ENCODE assay signal across 32 cellular contexts in genomic region chr7:130856866-130857265, GRCh38.
"Had no signal": no experiment of that assay in that cellular context is flagged by ENCODE, and none has a peak within 500 bp of the region (broad histone marks: within the 10 kb centered on the region; RNA-seq: fewer than 3 reads in every experiment).

No MANE protein-coding gene starts in this region.

- H3K4me3 Mint-ChIP-seq: activated CD4-positive, alpha-beta memory T cell treated with anti-CD3 and anti-CD28 coated beads, Interleukin-2, amount 10 ng/mL, durations not matched to agents 7 days and 5 days; activated CD8-positive, alpha-beta memory T cell treated with anti-CD3 and anti-CD28 coated beads, Interleukin-2, amount 10 ng/mL, durations not matched to agents 7 days and 5 days; activated T-helper 17 cell treated with anti-CD3 and anti-CD28 coated beads, Interleukin-2, amount 50 U/mL, for 72 hours; T-cell had no signal

- H3K27me3 Mint-ChIP-seq: activated CD4-positive, alpha-beta memory T cell treated with anti-CD3 and anti-CD28 coated beads, Interleukin-2, amount 10 ng/mL, durations not matched to agents 7 days and 5 days; activated CD8-positive, alpha-beta memory T cell treated with anti-CD3 and anti-CD28 coated beads, Interleukin-2, amount 10 ng/mL, durations not matched to agents 7 days and 5 days; activated T-helper 17 cell treated with anti-CD3 and anti-CD28 coated beads, Interleukin-2, amount 50 U/mL, for 72 hours; T-cell had no signal

- H3K4me3 ChIP-seq: adrenal gland, body of pancreas, breast epithelium, MG63, Peyer's patch had no signal

- H3K36me3 ChIP-seq: adrenal gland, WERI-Rb-1 had no signal

- H3K4me1 Mint-ChIP-seq: activated CD4-positive, alpha-beta memory T cell treated with anti-CD3 and anti-CD28 coated beads, Interleukin-2, amount 10 ng/mL, durations not matched to agents 7 days and 5 days; activated CD8-positive, alpha-beta memory T cell treated with anti-CD3 and anti-CD28 coated beads, Interleukin-2, amount 10 ng/mL, durations not matched to agents 7 days and 5 days; T-cell had no signal

- DNase-seq: activated CD4-positive, alpha-beta memory T cell treated with anti-CD3 and anti-CD28 coated beads, Interleukin-2, amount 10 ng/mL, durations not matched to agents 7 days and 5 days; activated CD4-positive, alpha-beta T cell treated with anti-CD3 and anti-CD28 coated beads for 1 hour; activated CD4-positive, alpha-beta T cell treated with anti-CD3 and anti-CD28 coated beads for 48 hours; activated CD4-positive, CD25-positive, alpha-beta regulatory T cell; activated CD8-positive, alpha-beta memory T cell treated with anti-CD3 and anti-CD28 coated beads for 24 hours; activated CD8-positive, alpha-beta memory T cell treated with anti-CD3 and anti-CD28 coated beads, Interleukin-2, amount 10 ng/mL, durations not matched to agents 7 days and 5 days; activated effector memory CD4-positive, alpha-beta T cell treated with anti-CD3 and anti-CD28 coated beads, Interleukin-2, amount 50 U/mL, for 16 hours; activated naive CD4-positive, alpha-beta T cell; activated T-cell treated with anti-CD3 and anti-CD28 coated beads, Interleukin-2, amount 50 U/mL, for 48 hours; adrenal gland; body of pancreas; Karpas-422; MG63; NCI-H1048; NCI-H1105 treated with DMSO at 0.1 percent for 48 hours; NCI-H1436; NCI-H1694; NCI-H1930; NCI-H2081 treated with DMSO at 0.1 percent for 48 hours; NCI-H226; NCI-H524 treated with DMSO at 0.1 percent for 48 hours; PC-3; Peyer's patch; RPMI8226; SHP77 treated with DMSO at 0.1 percent for 48 hours; T-cell; T-helper 2 cell; T-helper 9 cell; WERI-Rb-1 had no signal

- H3K27me3 ChIP-seq: adrenal gland, body of pancreas, breast epithelium, MG63, Peyer's patch had no signal

- H3K27ac ChIP-seq: adrenal gland, body of pancreas, breast epithelium, Peyer's patch, WERI-Rb-1 had no signal

- FAIRE-seq: astrocyte had no signal

- H3K4me1 ChIP-seq: adrenal gland, body of pancreas, breast epithelium, Peyer's patch had no signal

- H3K27ac Mint-ChIP-seq: activated CD4-positive, alpha-beta memory T cell treated with anti-CD3 and anti-CD28 coated beads, Interleukin-2, amount 10 ng/mL, durations not matched to agents 7 days and 5 days; activated CD8-positive, alpha-beta memory T cell treated with anti-CD3 and anti-CD28 coated beads, Interleukin-2, amount 10 ng/mL, durations not matched to agents 7 days and 5 days; activated T-helper 17 cell treated with anti-CD3 and anti-CD28 coated beads, Interleukin-2, amount 50 U/mL, for 72 hours; T-cell had no signal
